ENCODE assay signal across 8 cellular contexts in the genomic region with DNA sequence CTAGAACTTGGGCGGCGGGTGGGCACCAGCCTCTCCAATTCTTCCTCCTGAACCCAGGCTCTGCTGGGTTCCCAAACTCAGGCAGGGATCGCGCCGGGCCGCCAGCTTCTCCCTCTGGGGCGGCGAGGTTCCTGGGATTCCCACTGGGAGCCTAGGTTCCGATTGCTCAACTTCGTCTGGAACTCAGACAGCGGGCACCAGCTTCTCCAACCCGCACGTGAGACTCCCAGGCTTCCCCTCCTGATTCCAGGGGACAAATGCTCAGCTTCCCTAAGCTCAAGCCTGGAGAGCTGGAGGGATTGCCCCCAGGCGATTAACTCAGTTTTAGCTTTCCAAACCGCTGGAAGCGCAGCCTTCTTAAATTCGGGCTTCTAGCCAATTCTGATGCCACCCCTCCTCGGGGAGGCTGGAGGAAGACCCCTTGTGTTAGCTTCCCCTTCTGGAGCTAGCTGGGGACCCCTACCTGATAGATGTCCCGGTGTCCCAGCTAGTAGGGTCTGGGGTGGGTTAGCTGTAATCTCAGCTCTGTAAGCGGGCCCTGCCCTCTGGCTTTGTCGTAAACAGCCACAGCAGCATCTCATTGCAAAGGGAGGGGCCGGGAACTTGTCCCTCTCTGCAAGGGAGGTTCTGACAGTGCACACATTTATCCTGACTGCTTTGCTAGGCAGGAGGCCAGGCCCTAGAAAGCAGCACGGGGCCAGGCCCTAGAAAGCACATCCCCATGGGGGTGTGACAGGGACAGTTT. TPM values are rescaled to one million over a fixed set of nuclear protein-coding genes. Genes with fewer than 3 reads are reported as not detected.
A peak's percentile ranks its signal among the peaks of the same experiment; 100 is the strongest.
DNase-seq lines count a peak whose midpoint lies in the region; ATAC-seq and TF ChIP-seq lines count a peak whose summit lies in the region.

No MANE protein-coding gene starts in this region.

- peak overlapping the region; percentile 84 for H3K9ac ChIP-seq in smooth muscle cell (ENCODE audit: low read depth)

- ATAC-seq in HG02623 (IDR thresholded peaks at IDR 0.05; ENCODE audit: unreplicated experiment): no peak

- H3K27ac ChIP-seq in WERI-Rb-1: no peak overlapping the region; the same call in 1 of the 2 replicates
- no peak overlapping the region for H3K27ac ChIP-seq in smooth muscle cell (ENCODE audit: low read depth)

- H3K79me2 ChIP-seq in smooth muscle cell (ENCODE audit: low read depth): no peaks in the 10 kb centered on the region

- no peaks in the 10 kb centered on the region for H4K20me1 ChIP-seq in smooth muscle cell (ENCODE audit: low read depth)

- H3K27me3 ChIP-seq in WERI-Rb-1 (ENCODE audit: insufficient read depth, low read depth, severe bottlenecking) (peaks cover 3% of the 10 kb centered on the region), smooth muscle cell (ENCODE audit: low read depth) (no peaks in the 10 kb centered on the region)

- TF ChIP-seq CTCF in WERI-Rb-1 (IDR thresholded peaks at IDR 0.05; ENCODE audit: low read depth, low read length) (no peak), smooth muscle cell (IDR thresholded peaks at IDR 0.05; ENCODE audit: borderline replicate concordance, insufficient read depth, poor library complexity, severe bottlenecking) (no peak)

- peak overlapping the region; percentile 86 for H2AFZ ChIP-seq in smooth muscle cell (ENCODE audit: low read depth)

- peaks cover 30% of the 10 kb centered on the region for H3K36me3 Mint-ChIP-seq in activated T-cell treated with anti-CD3 and anti-CD28 coated beads, Interleukin-2, amount 50 U/mL, for 24 hours (ENCODE audit: low read depth)

- no peak for DNase-seq in activated T-cell treated with anti-CD3 and anti-CD28 coated beads, Interleukin-2, amount 50 U/mL, for 24 hours
- no peak for DNase-seq in activated T-cell treated with anti-CD3 and anti-CD28 coated beads for 4 hours
- no peak for DNase-seq in WERI-Rb-1
- DNase-seq in hepatic stellate cell (ENCODE audit: low spot score): peak; percentile 55
- DNase-seq in smooth muscle cell (lab: John Stamatoyannopoulos, UW; ENCODE audit: unreplicated experiment): no peak
- DNase-seq in nucleus accumbens (lab: John Stamatoyannopoulos, UW): no peak
- DNase-seq in DMS153 (lab: John Stamatoyannopoulos, UW): no peak

- WGBS in smooth muscle cell (ENCODE audit: low lambda C conversion rate): 18% methylated on average over 23 of the region's 23 CpGs

- peak overlapping the region; percentile 78 for H3K4me3 Mint-ChIP-seq in activated T-cell treated with anti-CD3 and anti-CD28 coated beads, Interleukin-2, amount 50 U/mL, for 24 hours

- H3K9me3 ChIP-seq in WERI-Rb-1 (ENCODE audit: severe bottlenecking): no peaks in the 10 kb centered on the region
- H3K9me3 ChIP-seq in smooth muscle cell (replicated peaks; ENCODE audit: low read depth): no peaks in the 10 kb centered on the region

- H3K36me3 ChIP-seq in WERI-Rb-1: peaks cover 3% of the 10 kb centered on the region
- no peaks in the 10 kb centered on the region for H3K36me3 ChIP-seq in smooth muscle cell (ENCODE audit: low read depth)

- H3K4me1 ChIP-seq in smooth muscle cell (ENCODE audit: low read depth): peaks cover 7% of the 10 kb centered on the region

- no peaks in the 10 kb centered on the region for H3K9me3 Mint-ChIP-seq in activated T-cell treated with anti-CD3 and anti-CD28 coated beads, Interleukin-2, amount 50 U/mL, for 24 hours

- H3K4me1 Mint-ChIP-seq in activated T-cell treated with anti-CD3 and anti-CD28 coated beads, Interleukin-2, amount 50 U/mL, for 24 hours (ENCODE audit: low read depth): peaks cover 10% of the 10 kb centered on the region

- no peaks in the 10 kb centered on the region for H3F3A ChIP-seq in smooth muscle cell (ENCODE audit: low read depth)

- no peak overlapping the region for H3K27ac Mint-ChIP-seq in activated T-cell treated with anti-CD3 and anti-CD28 coated beads, Interleukin-2, amount 50 U/mL, for 24 hours

- H3K4me2 ChIP-seq in smooth muscle cell: peak overlapping the region; percentile 100

- H3K4me3 ChIP-seq in WERI-Rb-1 (ENCODE audit: low read depth, low read length) (peak overlapping the region; percentile 59), smooth muscle cell (peak overlapping the region; percentile 74)

- H3K27me3 Mint-ChIP-seq in activated T-cell treated with anti-CD3 and anti-CD28 coated beads, Interleukin-2, amount 50 U/mL, for 24 hours: no peaks in the 10 kb centered on the region

RNA-seq across cellular contexts. Expression of a gene that starts 0.7 kb away (rescaled TPM):
- total RNA-seq in smooth muscle cell: 5.5 and 9.8 TPM in 2 replicates
- 19.2 and 35.2 TPM in 2 replicates for polyA plus RNA-seq in smooth muscle cell

RNA-seq across cellular contexts. Expression of a gene that starts 7.2 kb away (rescaled TPM):
- 47.9 and 67.2 TPM in 2 replicates for total RNA-seq in smooth muscle cell
- 34.4 and 40.8 TPM in 2 replicates for polyA plus RNA-seq in smooth muscle cell

RNA-seq across cellular contexts. Expression of a gene that starts 12.4 kb away (rescaled TPM):
- 40.7 and 55.6 TPM in 2 replicates for total RNA-seq in smooth muscle cell
- 22.3 and 40.0 TPM in 2 replicates for polyA plus RNA-seq in smooth muscle cell

RNA-seq across cellular contexts. Expression of a gene that starts 34.3 kb away (rescaled TPM):
- total RNA-seq in smooth muscle cell: 3.8 TPM in 1 of 2 replicates, not detected in the other
- polyA plus RNA-seq in smooth muscle cell: 4.3 and 6.4 TPM in 2 replicates
